Comparison of ENCODE assay signal across 8 cellular contexts in genomic region chrX:56729152-56729557, GRCh38. TPM values are rescaled to one million over a fixed set of nuclear protein-coding genes. Genes with fewer than 3 reads are reported as not detected.
DNase-seq lines count a peak whose midpoint lies in the region; ATAC-seq and TF ChIP-seq lines count a peak whose summit lies in the region.

NBDY (plus strand) TSS chrX:56729243; CDS start chrX:56729354, 111 bp downstream.

- H3K27ac Mint-ChIP-seq in CD4-positive, alpha-beta T cell: peak within 1 kb of the TSS; percentile 92
- peak within 1 kb of the TSS; percentile 85 for H3K27ac Mint-ChIP-seq in activated naive CD4-positive, alpha-beta T cell treated with anti-CD3 and anti-CD28 coated beads, Interleukin-2, amount 10 ng/mL, durations not matched to agents 7 days and 5 days
- H3K27ac Mint-ChIP-seq in neural crest cell (ENCODE audit: unreplicated experiment): peak within 1 kb of the TSS; percentile 99

- intact Hi-C loops in CD4-positive, alpha-beta T cell (cut with DNase I, micrococcal nuclease): loop anchor here (5.0 kb wide), 2 partner anchors 162 to 167 kb away; partner anchors contain the start of gene UBQLN2 (in 1 of the 2)
- intact Hi-C loops in uterus (cut with DNase I; ENCODE audit: low total_unique reads): no loop called here

- peak in 7 of 10 experiments; percentile 3 to 35 (median 10) for DNase-seq in CD4-positive, alpha-beta T cell
- DNase-seq in GM19238 (ENCODE audit: insufficient read length, low spot score): peak; percentile 5
- DNase-seq in OCI-M1 (lab: John Stamatoyannopoulos, UW): peak; percentile 67
- DNase-seq in activated naive CD4-positive, alpha-beta T cell treated with anti-CD3 and anti-CD28 coated beads, Interleukin-2, amount 10 ng/mL, durations not matched to agents 7 days and 5 days: peak; percentile 48
- peak; percentile 21 for DNase-seq in neural crest cell (ENCODE audit: low read depth, low spot score)
- peak; percentile 22 to 34 for DNase-seq in uterus

- CTCF ChIA-PET in CD4-positive, alpha-beta T cell (lab: Charles Lee): interaction anchor here (2.4 kb wide), 1 partner anchor 447 kb away, joined by 17 read pairs; no protein-coding TSS in a partner anchor
- CTCF ChIA-PET in activated naive CD4-positive, alpha-beta T cell treated with anti-CD3 and anti-CD28 coated beads, Interleukin-2, amount 10 ng/mL, durations not matched to agents 7 days and 5 days (lab: Charles Lee): interaction anchor here (3.8 kb wide), 1 partner anchor 447 kb away, joined by 51 read pairs; no protein-coding TSS in a partner anchor

- peaks cover 15% of the 10 kb centered on the region for H3K36me3 Mint-ChIP-seq in CD4-positive, alpha-beta T cell (ENCODE audit: low read depth)
- peaks cover 6% of the 10 kb centered on the region for H3K36me3 Mint-ChIP-seq in activated naive CD4-positive, alpha-beta T cell treated with anti-CD3 and anti-CD28 coated beads, Interleukin-2, amount 10 ng/mL, durations not matched to agents 7 days and 5 days
- no peaks in the 10 kb centered on the region for H3K36me3 Mint-ChIP-seq in neural crest cell (ENCODE audit: low read depth)

- POLR2A ChIA-PET in CD4-positive, alpha-beta T cell (lab: Charles Lee): interaction anchor here (0.6 to 2.6 kb wide), 3 partner anchors 448 to 1729 kb away, joined by 3 to 7 read pairs (median 4); partner anchors contain the start of gene APEX2

- H3K4me1 Mint-ChIP-seq in CD4-positive, alpha-beta T cell (ENCODE audit: low read depth): peaks cover 53% of the 10 kb centered on the region
- H3K4me1 Mint-ChIP-seq in activated naive CD4-positive, alpha-beta T cell treated with anti-CD3 and anti-CD28 coated beads, Interleukin-2, amount 10 ng/mL, durations not matched to agents 7 days and 5 days: peaks cover 38% of the 10 kb centered on the region
- peaks cover 16% of the 10 kb centered on the region for H3K4me1 Mint-ChIP-seq in neural crest cell

- no peaks in the 10 kb centered on the region for H3K27me3 ChIP-seq in CD4-positive, alpha-beta T cell (ENCODE audit: control insufficient read depth, insufficient read depth, low read length)
- no peaks in the 10 kb centered on the region for H3K27me3 ChIP-seq in gastroesophageal sphincter
- peaks cover 0 to 4% of the 10 kb centered on the region in 2 donors for H3K27me3 ChIP-seq in uterus

- H3K4me1 ChIP-seq in gastroesophageal sphincter (peaks cover 0 to 18% (median 0%) of the 10 kb centered on the region in 3 donors), uterus (no peaks in the 10 kb centered on the region)

- peak within 1 kb of the TSS; percentile 60 to 84 for H3K4me3 ChIP-seq in gastroesophageal sphincter
- peak within 1 kb of the TSS; percentile 39 to 53 for H3K4me3 ChIP-seq in uterus

- H3K36me3 ChIP-seq in gastroesophageal sphincter (no peaks in the 10 kb centered on the region), uterus (no peaks in the 10 kb centered on the region)

- H3K27ac ChIP-seq in CD4-positive, alpha-beta T cell (ENCODE audit: low read depth, low read length): peak within 1 kb of the TSS; percentile 61
- H3K27ac ChIP-seq in gastroesophageal sphincter (peak within 1 kb of the TSS; percentile 72 to 82 (median 80)), uterus (peak within 1 kb of the TSS; percentile 79 to 82)

- H3K9me3 Mint-ChIP-seq in CD4-positive, alpha-beta T cell: no peaks in the 10 kb centered on the region
- H3K9me3 Mint-ChIP-seq in activated naive CD4-positive, alpha-beta T cell treated with anti-CD3 and anti-CD28 coated beads, Interleukin-2, amount 10 ng/mL, durations not matched to agents 7 days and 5 days: no peaks in the 10 kb centered on the region
- H3K9me3 Mint-ChIP-seq in neural crest cell: no peaks in the 10 kb centered on the region

- 0 to 6% methylated on average over 13 to 22 of the region's 22 CpGs for WGBS in gastroesophageal sphincter (ENCODE audit: low coverage in 1 of 2), 2 donors

- H3K4me3 Mint-ChIP-seq in CD4-positive, alpha-beta T cell: peak within 1 kb of the TSS; percentile 96
- peak within 1 kb of the TSS; percentile 83 for H3K4me3 Mint-ChIP-seq in activated naive CD4-positive, alpha-beta T cell treated with anti-CD3 and anti-CD28 coated beads, Interleukin-2, amount 10 ng/mL, durations not matched to agents 7 days and 5 days
- peak within 1 kb of the TSS; percentile 94 for H3K4me3 Mint-ChIP-seq in neural crest cell

- no peaks in the 10 kb centered on the region for H3K9me3 ChIP-seq in CD4-positive, alpha-beta T cell (ENCODE audit: control insufficient read depth, low read length)
- H3K9me3 ChIP-seq in gastroesophageal sphincter (no peaks in the 10 kb centered on the region), uterus (no peaks in the 10 kb centered on the region)

- no peak for TF ChIP-seq CTCF in CD4-positive, alpha-beta T cell (IDR thresholded peaks at IDR 0.05)
- TF ChIP-seq CTCF in gastroesophageal sphincter (IDR thresholded peaks at IDR 0.05) (no peak), neural crest cell (conservative IDR thresholded peaks at IDR 0.05) (no peak), uterus (IDR thresholded peaks at IDR 0.05) (no peak)

- no peak for TF ChIP-seq POLR2A in gastroesophageal sphincter (IDR thresholded peaks at IDR 0.05)
- peak in 1 of 2 donors; percentile 51 for TF ChIP-seq POLR2A in uterus (IDR thresholded peaks at IDR 0.05)

- TF ChIP-seq EP300 in gastroesophageal sphincter (IDR thresholded peaks at IDR 0.05): no peak

- peak; percentile 80 for ATAC-seq in CD4-positive, alpha-beta T cell (ENCODE audit: poor library complexity)
- ATAC-seq in HG03432 (IDR thresholded peaks at IDR 0.05; ENCODE audit: unreplicated experiment) (peak; percentile 84), gastroesophageal sphincter (peak; percentile 67)

- no peaks in the 10 kb centered on the region for H3K27me3 Mint-ChIP-seq in CD4-positive, alpha-beta T cell
- no peaks in the 10 kb centered on the region for H3K27me3 Mint-ChIP-seq in activated naive CD4-positive, alpha-beta T cell treated with anti-CD3 and anti-CD28 coated beads, Interleukin-2, amount 10 ng/mL, durations not matched to agents 7 days and 5 days
- H3K27me3 Mint-ChIP-seq in neural crest cell (ENCODE audit: low read depth): no peaks in the 10 kb centered on the region

RNA-seq across cellular contexts. Expression of gene NBDY, which starts in this region (rescaled TPM):
- 10 to 100 TPM; 25.0 to 28.3 TPM for total RNA-seq in CD4-positive, alpha-beta T cell
- total RNA-seq in gastroesophageal sphincter (10 to 100 TPM in 3 of 4 donors, 1 to 10 TPM in 1; 6.6 to 16.0 (median 12.0) TPM), neural crest cell (56.8 and 61.4 TPM in 2 replicates), uterus (10 to 100 TPM in 2 of 4 donors, 1 to 10 TPM in 1, under 1 TPM in 1; 0.51 to 40.4 (median 13.3) TPM)

Comparison
In these comparisons a context has a peak if more than half of its experiments do, and no peak if none do; other contexts are left out.
1. Peak in every context shown above with its lines: DNase-seq, ATAC-seq, H3K4me3 ChIP-seq and H3K27ac ChIP-seq.
2. DNase-seq: peak in every context shown above with its lines; median percentile 67 in OCI-M1; 48 in activated naive CD4-positive, alpha-beta T cell treated with anti-CD3 and anti-CD28 coated beads, Interleukin-2, amount 10 ng/mL, durations not matched to agents 7 days and 5 days; 28 in uterus; 21 in neural crest cell; 10 in CD4-positive, alpha-beta T cell; 5 in GM19238.